Comparison of ENCODE assay signal across 10 cellular contexts in genomic region chr11:48034926-48035876, GRCh38. TPM values are rescaled to one million over a fixed set of nuclear protein-coding genes. Genes with fewer than 3 reads are reported as not detected.
DNase-seq lines count a peak whose midpoint lies in the region; ATAC-seq and TF ChIP-seq lines count a peak whose summit lies in the region.
"Had no signal": no experiment of that assay in that cellular context is flagged by ENCODE, and none has a peak within 500 bp of the region (broad histone marks: within the 10 kb centered on the region; RNA-seq: fewer than 3 reads in every experiment).

No MANE protein-coding gene starts in this region.

- H3K27me3 ChIP-seq in PC-3 (ENCODE audit: low read length) = no peaks in the 10 kb centered on the region

- H2AFZ ChIP-seq in PC-3 (ENCODE audit: low read length) = no peak overlapping the region

- DNase-seq in Ammon's horn (ENCODE audit: low spot score) = peak; percentile 83
- DNase-seq in NCI-H2171 treated with DMSO at 0.1 percent for 48 hours (lab: John Stamatoyannopoulos, UW) = peak; percentile 80
- DNase-seq in epithelial cell of esophagus (ENCODE audit: low read depth) = peak; percentile 30
- no peak for DNase-seq in nephron progenitor cell
- DNase-seq in PC-3 = no peak
- DNase-seq in hepatic stellate cell (ENCODE audit: low spot score) = no peak
- no peak for DNase-seq in amniotic stem cell (lab: John Stamatoyannopoulos, UW)
- DNase-seq: activated CD8-positive, alpha-beta memory T cell treated with anti-CD3 and anti-CD28 coated beads, Interleukin-2, amount 50 U/mL, for 48 hours; stimulated activated CD4-positive, alpha-beta T cell treated with anti-CD3 and anti-CD28 coated beads, Interleukin-1b, Interleukin-23, amount 100 ng/mL, for 48 hours had no signal

- H3K79me2 ChIP-seq in PC-3 (ENCODE audit: low read length) = peaks cover 39% of the 10 kb centered on the region

- no peaks in the 10 kb centered on the region; the same call in 1 of the 2 replicates for H3K4me1 ChIP-seq in PC-3 (ENCODE audit: insufficient read depth, low read length)

- no peak overlapping the region for H3K4me2 ChIP-seq in PC-3 (ENCODE audit: low read length)

- TF ChIP-seq CTCF in epithelial cell of esophagus (IDR thresholded peaks at IDR 0.05; ENCODE audit: insufficient read depth, low read depth, low read length, missing control alignments) = no peak
- no peak for TF ChIP-seq CTCF in nephron progenitor cell (IDR thresholded peaks at IDR 0.05)
- no peak for TF ChIP-seq CTCF in PC-3 (conservative IDR thresholded peaks at IDR 0.05; ENCODE audit: low read depth, low read length)

- no peaks in the 10 kb centered on the region for H3K9me3 Mint-ChIP-seq in nephron progenitor cell

- CTCF ChIA-PET in PC-3 (lab: Charles Lee) = no interaction called here

- H4K20me1 ChIP-seq in PC-3 (ENCODE audit: low read length) = no peaks in the 10 kb centered on the region; the same call in 1 of the 2 replicates

- ATAC-seq in PC-3 (no peak), GM21786 (IDR thresholded peaks at IDR 0.05; ENCODE audit: unreplicated experiment) (no peak)

- no peak overlapping the region for H3K4me3 Mint-ChIP-seq in nephron progenitor cell

- no peaks in the 10 kb centered on the region for H3K36me3 ChIP-seq in PC-3 (ENCODE audit: low read depth, low read length)

- no peaks in the 10 kb centered on the region for H3K9me3 ChIP-seq in PC-3 (ENCODE audit: low read length)

- H3K9me2 ChIP-seq in PC-3 (replicated peaks; ENCODE audit: low read length) = no peaks in the 10 kb centered on the region

- peaks cover 44% of the 10 kb centered on the region for H3K4me1 Mint-ChIP-seq in nephron progenitor cell

- H3K4me3 ChIP-seq in epithelial cell of esophagus (ENCODE audit: low read length) = no peak overlapping the region
- no peak overlapping the region for H3K4me3 ChIP-seq in PC-3 (ENCODE audit: low read length)

- H3K27me3 Mint-ChIP-seq in nephron progenitor cell (ENCODE audit: low read depth, poor library complexity) = peaks cover 2% of the 10 kb centered on the region

- POLR2A ChIA-PET in PC-3 (lab: Charles Lee; ENCODE audit: unreplicated experiment) = no interaction called here

- no peaks in the 10 kb centered on the region for H3F3A ChIP-seq in PC-3 (ENCODE audit: low read length, unreplicated experiment)

- no peak overlapping the region for H3K9ac ChIP-seq in PC-3 (ENCODE audit: low read length)

- H3K36me3 Mint-ChIP-seq in nephron progenitor cell (ENCODE audit: low read depth) = no peaks in the 10 kb centered on the region

- no TSS peak for BruUV-seq in PC-3 (replicated peaks; lab: Mats Ljungman, UMichigan)

- peak overlapping the region; percentile 6 for H3K27ac Mint-ChIP-seq in nephron progenitor cell

- intact Hi-C loops in PC-3 (cut with micrococcal nuclease) = no loop called here

- no peak overlapping the region for H3K27ac ChIP-seq in PC-3 (ENCODE audit: low read length)

RNA-seq across cellular contexts. Expression of gene PTPRJ, which starts 54.8 kb away (rescaled TPM):
- 10.5 and 12.8 TPM in 2 replicates for total RNA-seq in PC-3 (2014; rRNA removed)

Comparison
In these comparisons a context has a peak if more than half of its experiments do, and no peak if none do; other contexts are left out.
1. DNase-seq: peak in Ammon's horn (single experiment), NCI-H2171 treated with DMSO at 0.1 percent for 48 hours (single experiment) and epithelial cell of esophagus (single experiment); none in nephron progenitor cell (single experiment), PC-3 (single experiment), hepatic stellate cell (single experiment) and amniotic stem cell (single experiment).